ENCODE assay signal across 26 cellular contexts in genomic region chr14:53655080-53655785, GRCh38.
A peak's percentile ranks its signal among the peaks of the same experiment; 100 is the strongest.
DNase-seq lines count a peak whose midpoint lies in the region; ATAC-seq, FAIRE-seq and TF ChIP-seq lines count a peak whose summit lies in the region.
"Had no signal": no experiment of that assay in that cellular context is flagged by ENCODE, and none has a peak within 500 bp of the region (broad histone marks: within the 10 kb centered on the region; RNA-seq: fewer than 3 reads in every experiment).

No MANE protein-coding gene starts in this region.

- no peaks in the 10 kb centered on the region for H4K20me1 ChIP-seq in GM12878 (ENCODE audit: control insufficient read depth, insufficient read depth)

- H3K4me2 ChIP-seq in GM12878 (ENCODE audit: control insufficient read depth, insufficient read depth): peak overlapping the region; percentile 5; the same call in 1 of the 2 replicates
- H3K4me2 ChIP-seq: GM23338 had no signal

- no peaks in the 10 kb centered on the region; a peak in 2 of 4 replicates for H3K27me3 ChIP-seq in GM12878 (replicated peaks in 1 of 2; ENCODE audit: control insufficient read depth in 2 of 2, insufficient read depth in 2 of 2, low read length in 1 of 2)

- no peak for TF ChIP-seq POLR2A in GM12878 (IDR thresholded peaks at IDR 0.05; ENCODE audit: low read depth, low read length)

- no peak overlapping the region for H2AFZ ChIP-seq in GM12878 (ENCODE audit: control insufficient read depth, low read depth, low read length)
- H2AFZ ChIP-seq: GM23338 had no signal

- FAIRE-seq in GM12878 (lab: Jason Lieb, UNC): no peak
- FAIRE-seq: A204.1 had no signal

- no TSS peak for BruUV-seq in GM12878 (replicated peaks; lab: Mats Ljungman, UMichigan)

- peak; percentile 78 for ATAC-seq in GM19463 (IDR thresholded peaks at IDR 0.05; ENCODE audit: unreplicated experiment)
- ATAC-seq in HG02885 (IDR thresholded peaks at IDR 0.05; ENCODE audit: poor library complexity, unreplicated experiment): peak; percentile 73
- peak; percentile 62 for ATAC-seq in GM12878
- ATAC-seq in activated naive CD4-positive, alpha-beta T cell treated with anti-CD3 and anti-CD28 coated beads, Interleukin-2, amount 50 U/mL, for 72 hours: no peak
- ATAC-seq: GM23338, right cardiac atrium had no signal

- no peak for TF ChIP-seq RAD21 in GM12878 (IDR thresholded peaks at IDR 0.05; ENCODE audit: insufficient read depth, low read depth, low read length)

- no peak overlapping the region for H3K4me3 Mint-ChIP-seq in activated naive CD4-positive, alpha-beta T cell treated with anti-CD3 and anti-CD28 coated beads, Interleukin-2, amount 10 ng/mL, durations not matched to agents 7 days and 5 days
- H3K4me3 Mint-ChIP-seq: activated CD4-positive, alpha-beta memory T cell treated with anti-CD3 and anti-CD28 coated beads for 36 hours; dendritic cell treated with granulocyte-macrophage colony-stimulating factor and Interleukin-4, amounts not matched to agents 40 ng/mL and 50 ng/mL, for 4 days; GM23338; memory B cell; type B pancreatic cell had no signal

- TF ChIP-seq EP300 in GM12878 (IDR thresholded peaks at IDR 0.05; ENCODE audit: borderline replicate concordance in 1 of 2, control insufficient read depth in 1 of 2, low read depth in 2 of 2, low read length in 2 of 2): no peak

- 2% methylated on average over 3 of the region's 3 CpGs for WGBS in GM12878 (ENCODE audit: insufficient coverage, insufficient replicate concordance, low lambda C conversion rate, missing lambda C conversion rate)

- RAD21 ChIA-PET in GM12878 (lab: Charles Lee; ENCODE audit: unreplicated experiment): no interaction called here

- H3K36me3 ChIP-seq in GM12878 (ENCODE audit: control insufficient read depth in 2 of 2, insufficient read depth in 2 of 2, low read length in 1 of 2): no peaks in the 10 kb centered on the region

- POLR2A ChIA-PET in GM12878 (lab: Charles Lee): no interaction called here

- H3K27ac ChIP-seq in GM12878 (ENCODE audit: control insufficient read depth, insufficient read depth): no peak overlapping the region

- no peak overlapping the region for H3K27ac Mint-ChIP-seq in activated naive CD4-positive, alpha-beta T cell treated with anti-CD3 and anti-CD28 coated beads, Interleukin-2, amount 50 U/mL, for 72 hours
- no peak overlapping the region for H3K27ac Mint-ChIP-seq in activated naive CD4-positive, alpha-beta T cell treated with anti-CD3 and anti-CD28 coated beads, Interleukin-2, amount 10 ng/mL, durations not matched to agents 7 days and 5 days
- H3K27ac Mint-ChIP-seq: activated CD4-positive, alpha-beta memory T cell treated with anti-CD3 and anti-CD28 coated beads for 36 hours; dendritic cell treated with granulocyte-macrophage colony-stimulating factor and Interleukin-4, amounts not matched to agents 40 ng/mL and 50 ng/mL, for 4 days; GM23338; memory B cell; type B pancreatic cell had no signal

- no peaks in the 10 kb centered on the region for H3K27me3 Mint-ChIP-seq in activated naive CD4-positive, alpha-beta T cell treated with anti-CD3 and anti-CD28 coated beads, Interleukin-2, amount 10 ng/mL, durations not matched to agents 7 days and 5 days
- H3K27me3 Mint-ChIP-seq: activated CD4-positive, alpha-beta memory T cell treated with anti-CD3 and anti-CD28 coated beads for 36 hours; dendritic cell treated with granulocyte-macrophage colony-stimulating factor and Interleukin-4, amounts not matched to agents 40 ng/mL and 50 ng/mL, for 4 days had no signal

- no peak overlapping the region for H3K9ac ChIP-seq in GM12878 (ENCODE audit: control insufficient read depth, insufficient read depth, low read length)

- TF ChIP-seq CTCF in GM10266 (IDR thresholded peaks at IDR 0.05; ENCODE audit: control insufficient read depth, insufficient read depth, low read depth, missing control alignments) (no peak), GM12878 (IDR thresholded peaks at IDR 0.05 in 2 of 3, conservative IDR thresholded peaks at IDR 0.05 in 1 of 3; ENCODE audit: control insufficient read depth in 2 of 3, extremely low read depth in 1 of 3, insufficient read depth in 1 of 3, low read depth in 3 of 3, low read length in 3 of 3) (no peak)

- H3K9me3 Mint-ChIP-seq in activated naive CD4-positive, alpha-beta T cell treated with anti-CD3 and anti-CD28 coated beads, Interleukin-2, amount 50 U/mL, for 72 hours: peaks cover 16 to 19% of the 10 kb centered on the region in 2 donors
- no peaks in the 10 kb centered on the region for H3K9me3 Mint-ChIP-seq in activated naive CD4-positive, alpha-beta T cell treated with anti-CD3 and anti-CD28 coated beads, Interleukin-2, amount 10 ng/mL, durations not matched to agents 7 days and 5 days
- H3K9me3 Mint-ChIP-seq: activated CD4-positive, alpha-beta memory T cell treated with anti-CD3 and anti-CD28 coated beads for 36 hours; GM23338; memory B cell; type B pancreatic cell had no signal

- H3K4me1 ChIP-seq in GM12878 (ENCODE audit: control insufficient read depth, insufficient read depth, low read length): no peaks in the 10 kb centered on the region

- H3K36me3 Mint-ChIP-seq in activated naive CD4-positive, alpha-beta T cell treated with anti-CD3 and anti-CD28 coated beads, Interleukin-2, amount 50 U/mL, for 72 hours: no peaks in the 10 kb centered on the region
- no peaks in the 10 kb centered on the region for H3K36me3 Mint-ChIP-seq in activated naive CD4-positive, alpha-beta T cell treated with anti-CD3 and anti-CD28 coated beads, Interleukin-2, amount 10 ng/mL, durations not matched to agents 7 days and 5 days
- H3K36me3 Mint-ChIP-seq: activated CD4-positive, alpha-beta memory T cell treated with anti-CD3 and anti-CD28 coated beads for 36 hours; memory B cell had no signal

- DNase-seq in GM10266 (ENCODE audit: extremely low spot score) (peak; percentile 12), GM12878 (ENCODE audit: low read depth, low spot score) (no peak), NCI-H510A (lab: John Stamatoyannopoulos, UW) (no peak)
- no peak for DNase-seq in activated naive CD4-positive, alpha-beta T cell treated with Interleukin-2 at 50 U/mL for 16 hours
- no peak for DNase-seq in activated naive CD4-positive, alpha-beta T cell treated with anti-CD3 and anti-CD28 coated beads, Interleukin-2, amount 50 U/mL, for 72 hours (ENCODE audit: low spot score in 2 of 2)
- no peak for DNase-seq in activated naive CD4-positive, alpha-beta T cell treated with anti-CD3 and anti-CD28 coated beads, Interleukin-2, amount 10 ng/mL, durations not matched to agents 7 days and 5 days
- DNase-seq: activated CD4-positive, alpha-beta memory T cell treated with anti-CD3 and anti-CD28 coated beads for 36 hours; activated CD4-positive, CD25-positive, alpha-beta regulatory T cell; activated gamma-delta T cell; DMS79; glutamatergic neuron; kidney glomerular epithelial cell; NCI-H1092; NCI-H1930; NCI-H226; NCI-H82; nucleus accumbens; right cardiac atrium; T-helper 9 cell had no signal

- no peaks in the 10 kb centered on the region for H3K79me2 ChIP-seq in GM12878 (ENCODE audit: control insufficient read depth, insufficient read depth, low read length)

- CTCF ChIA-PET in GM12878 (lab: Yijun Ruan, JAX): interaction anchor here (0.8 kb wide), 1 partner anchor 16 kb away, joined by 3 read pairs; no protein-coding TSS in a partner anchor
- CTCF ChIA-PET in activated naive CD4-positive, alpha-beta T cell treated with anti-CD3 and anti-CD28 coated beads, Interleukin-2, amount 10 ng/mL, durations not matched to agents 7 days and 5 days (lab: Charles Lee): no interaction called here

- no peaks in the 10 kb centered on the region for H3K9me3 ChIP-seq in GM12878 (replicated peaks; ENCODE audit: control insufficient read depth, insufficient read depth, low read length)

- SMC1A ChIA-PET in GM12878 (lab: Charles Lee; ENCODE audit: uncharacterized antibody, unreplicated experiment): interaction anchor here (1.0 to 1.9 kb wide), 3 partner anchors 10 to 26 kb away, joined by 3 to 9 read pairs (median 4); no protein-coding TSS in a partner anchor

- in situ Hi-C loops in GM12878 (cut with MboI): no loop called here

- no peak overlapping the region for H3K4me3 ChIP-seq in GM12878
- H3K4me3 ChIP-seq: GM23338 had no signal

- intact Hi-C loops in GM12878 (cut with micrococcal nuclease; ENCODE audit: unreplicated experiment): no loop called here

- H3K4me1 Mint-ChIP-seq in activated naive CD4-positive, alpha-beta T cell treated with anti-CD3 and anti-CD28 coated beads, Interleukin-2, amount 10 ng/mL, durations not matched to agents 7 days and 5 days: no peaks in the 10 kb centered on the region
- H3K4me1 Mint-ChIP-seq: memory B cell had no signal

TF ChIP-seq in GM12878, 131 proteins besides CTCF, POLR2A, EP300 and RAD21 (continues in another document):
- no peak for TF ChIP-seq SP1 (IDR thresholded peaks at IDR 0.05; ENCODE audit: low read depth, low read length)
- no peak for TF ChIP-seq HDAC2 (IDR thresholded peaks at IDR 0.05)
- TF ChIP-seq LARP7 (IDR thresholded peaks at IDR 0.05): no peak
- TF ChIP-seq CBX5 (IDR thresholded peaks at IDR 0.05; ENCODE audit: low read depth): no peak
- 0 out of 2 replicates have a peak, but pooled peaks have one; percentile 27 for TF ChIP-seq MEF2A (IDR thresholded peaks at IDR 0.05; ENCODE audit: insufficient read depth, low read depth, low read length)
- no peak for TF ChIP-seq NR2F1 (conservative IDR thresholded peaks at IDR 0.05)
- no peak for TF ChIP-seq SMAD5 (IDR thresholded peaks at IDR 0.05; ENCODE audit: low read depth)
- no peak for TF ChIP-seq MLLT1 (IDR thresholded peaks at IDR 0.05)

Comparison
In these comparisons a context has a peak if more than half of its experiments do, and no peak if none do; other contexts are left out.
1. ATAC-seq: peak in GM19463 (single experiment), HG02885 (single experiment) and GM12878 (single experiment); none in activated naive CD4-positive, alpha-beta T cell treated with anti-CD3 and anti-CD28 coated beads, Interleukin-2, amount 50 U/mL, for 72 hours (0 of 2).